Comparison of ENCODE assay signal across 8 cellular contexts in genomic region chr11:110434952-110435779, GRCh38. TPM values are rescaled to one million over a fixed set of nuclear protein-coding genes. Genes with fewer than 3 reads are reported as not detected.
DNase-seq lines count a peak whose midpoint lies in the region; ATAC-seq and TF ChIP-seq lines count a peak whose summit lies in the region.

No MANE protein-coding gene starts in this region.

- no peak overlapping the region for H2AK5ac ChIP-seq in H9 (ENCODE audit: insufficient read length, low read length)

- H3K36me3 ChIP-seq in right lobe of liver (peaks cover 0 to 8% (median 0%) of the 10 kb centered on the region in 4 donors), left ventricle myocardium inferior (peaks cover 23% of the 10 kb centered on the region)

- CTCF ChIA-PET in RWPE1 (lab: Yijun Ruan, JAX) = interaction anchor here (0.5 to 1.3 kb wide), 13 partner anchors 11 to 1712 kb away, joined by 3 to 9 read pairs (median 4); no protein-coding TSS in a partner anchor

- no peak overlapping the region for H3K18ac ChIP-seq in H9 (ENCODE audit: insufficient read length, low read depth, low read length)

- no peak overlapping the region for H2BK15ac ChIP-seq in H9 (ENCODE audit: low read depth, low read length)

- H3K9me3 Mint-ChIP-seq in H9 = peaks cover 8 to 12% of the 10 kb centered on the region in 2 experiments

- no peak overlapping the region for H3T11ph ChIP-seq in H9 (ENCODE audit: low read length)

- no peak overlapping the region for H3K14ac ChIP-seq in H9 (ENCODE audit: insufficient read depth, low read length)

- H3K4me3 Mint-ChIP-seq in H9 = no peak overlapping the region

- no peak overlapping the region for H3K56ac ChIP-seq in H9 (ENCODE audit: insufficient read length, low read depth, low read length)

- H3K79me2 ChIP-seq in H9 (ENCODE audit: insufficient read depth, low read length) = no peaks in the 10 kb centered on the region; the same call in 1 of the 2 replicates

- H3K36me3 Mint-ChIP-seq in H9 (ENCODE audit: insufficient read depth in 1 of 3, low read depth in 3 of 3) = peaks cover 22 to 35% (median 28%) of the 10 kb centered on the region in 3 experiments

- H2AFZ ChIP-seq in H9 (ENCODE audit: low read length) = no peak overlapping the region

- H3K27me3 Mint-ChIP-seq in H9 (ENCODE audit: low read depth) = peaks cover 4% of the 10 kb centered on the region

- POLR2A ChIA-PET in RWPE1 (lab: Yijun Ruan, JAX; ENCODE audit: low non-redundant PET) = no interaction called here

- no peak overlapping the region for H3K9ac ChIP-seq in H9 (ENCODE audit: extremely low read depth, insufficient read length, low read length)

- no peak overlapping the region for H2BK120ac ChIP-seq in H9 (ENCODE audit: low read depth, low read length, poor library complexity, severe bottlenecking)

- H3K79me1 ChIP-seq in H9 (ENCODE audit: insufficient read depth, low read depth, low read length, poor library complexity, severe bottlenecking) = peaks cover 5% of the 10 kb centered on the region

- TF ChIP-seq CTCF in GM12873 (IDR thresholded peaks at IDR 0.05; ENCODE audit: insufficient read depth, low read depth, low read length, missing control alignments) = peak; percentile 42
- TF ChIP-seq CTCF in H9 (conservative IDR thresholded peaks at IDR 0.05) = peak; percentile 64
- peak; percentile 34; the same call in 1 of the 2 replicates for TF ChIP-seq CTCF in RWPE1 (conservative IDR thresholded peaks at IDR 0.05; ENCODE audit: low read depth)
- peak; percentile 31 to 46 (median 33) for TF ChIP-seq CTCF in right lobe of liver (IDR thresholded peaks at IDR 0.05)
- TF ChIP-seq CTCF in left ventricle myocardium inferior (IDR thresholded peaks at IDR 0.05; ENCODE audit: borderline replicate concordance) = no peak

- H3K23ac ChIP-seq in H9 (ENCODE audit: insufficient read length, low read depth, low read length) = no peak overlapping the region

- H3K27ac ChIP-seq in H9 (ENCODE audit: insufficient read length, low read depth, low read length) = no peak overlapping the region
- no peak overlapping the region for H3K27ac ChIP-seq in RWPE1
- H3K27ac ChIP-seq in right lobe of liver = peak overlapping the region in 2 of 3 donors; percentile 40 to 63
- no peak overlapping the region for H3K27ac ChIP-seq in left ventricle myocardium inferior (replicated peaks)

- H4K8ac ChIP-seq in H9 (replicated peaks; ENCODE audit: insufficient read length, low read depth, low read length) = no peak overlapping the region

- H3K27me3 ChIP-seq in H9 (ENCODE audit: insufficient read depth, low read length) (no peaks in the 10 kb centered on the region), right lobe of liver (no peaks in the 10 kb centered on the region), left ventricle myocardium inferior (ENCODE audit: low read depth) (no peaks in the 10 kb centered on the region)

- H3K23me2 ChIP-seq in H9 (ENCODE audit: insufficient read length, low read depth, low read length, poor library complexity, severe bottlenecking) = peaks cover 6% of the 10 kb centered on the region

- H3K4me1 Mint-ChIP-seq in H9 = peaks cover 31 to 33% of the 10 kb centered on the region in 2 experiments

- H3K4me1 ChIP-seq in H9 (ENCODE audit: insufficient read depth, low read length) (peaks cover 2% of the 10 kb centered on the region; the same call in 1 of the 2 replicates), right lobe of liver (peaks cover 0 to 49% (median 18%) of the 10 kb centered on the region in 4 donors), left ventricle myocardium inferior (peaks cover 56% of the 10 kb centered on the region)

- no peak overlapping the region for H3K4me3 ChIP-seq in right lobe of liver
- H3K4me3 ChIP-seq in left ventricle myocardium inferior = no peak overlapping the region

- H3K9me3 ChIP-seq in H9 (ENCODE audit: control insufficient read depth, low read depth, low read length) = no peaks in the 10 kb centered on the region
- no peaks in the 10 kb centered on the region for H3K9me3 ChIP-seq in right lobe of liver
- no peaks in the 10 kb centered on the region for H3K9me3 ChIP-seq in left ventricle myocardium inferior (replicated peaks)

- H2BK5ac ChIP-seq in H9 (ENCODE audit: insufficient read length, low read length) = no peak overlapping the region

- H4K91ac ChIP-seq in H9 (ENCODE audit: insufficient read length, low read depth, low read length) = no peak overlapping the region

- no peak overlapping the region for H2BK20ac ChIP-seq in H9 (ENCODE audit: low read depth, low read length, poor library complexity, severe bottlenecking)

- no peak overlapping the region for H3K4me2 ChIP-seq in H9 (ENCODE audit: insufficient read depth, insufficient read length, low read length)

- TF ChIP-seq POLR2A in right lobe of liver (IDR thresholded peaks at IDR 0.05) = no peak

- no CpG with 5 or more reads among the region's 8 CpGs for WGBS in H9 (ENCODE audit: extremely low coverage, insufficient read length, low lambda C conversion rate)
- WGBS in right lobe of liver (ENCODE audit: insufficient coverage, low coverage, low lambda C conversion rate, missing lambda C conversion rate) = 65% methylated on average over 7 of the region's 8 CpGs

- no peak overlapping the region for H3K27ac Mint-ChIP-seq in H9

- H4K20me1 ChIP-seq in H9 (ENCODE audit: control insufficient read depth, insufficient read depth, insufficient read length) = no peaks in the 10 kb centered on the region

- no peak overlapping the region for H3K4ac ChIP-seq in H9 (ENCODE audit: low read depth, low read length)

- peak in 2 of 4 donors; percentile 18 to 30 for ATAC-seq in right lobe of liver
- ATAC-seq in GM21515 (IDR thresholded peaks at IDR 0.05; ENCODE audit: unreplicated experiment) = no peak
- no peak for ATAC-seq in HG03108 (IDR thresholded peaks at IDR 0.05; ENCODE audit: unreplicated experiment)

- H4K5ac ChIP-seq in H9 (ENCODE audit: insufficient read length, low read depth, low read length) = no peak overlapping the region

- DNase-seq in H9 (no peak), RWPE1 (ENCODE audit: low spot score) (no peak), right lobe of liver (no peak), NCI-H1092 (lab: John Stamatoyannopoulos, UW) (no peak), left ventricle myocardium inferior (no peak)

- intact Hi-C loops in right lobe of liver (cut with DNase I) (no loop called here), left ventricle myocardium inferior (cut with micrococcal nuclease) (loop anchor here (5.0 kb wide), 1 partner anchor 233 kb away; no protein-coding TSS in a partner anchor)

- no peak overlapping the region for H2BK12ac ChIP-seq in H9 (ENCODE audit: insufficient read length, low read depth, low read length)

RNA-seq across cellular contexts. Expression of gene FDX1, which starts 5.4 kb away (rescaled TPM):
- total RNA-seq in H9 (2021) = 9.1 and 10.1 TPM in 2 replicates
- 10 to 100 TPM; 20.6 to 42.6 (median 25.1) TPM for total RNA-seq in right lobe of liver
- 26.3 TPM for total RNA-seq in left ventricle myocardium inferior

Comparison
In these comparisons a context has a peak if more than half of its experiments do, and no peak if none do; other contexts are left out.
1. H3K27ac ChIP-seq: peak in right lobe of liver (2 of 3); none in H9 (single experiment), RWPE1 (single experiment) and left ventricle myocardium inferior (single experiment).